Comparison of ENCODE assay signal across 8 cellular contexts in the genomic region with DNA sequence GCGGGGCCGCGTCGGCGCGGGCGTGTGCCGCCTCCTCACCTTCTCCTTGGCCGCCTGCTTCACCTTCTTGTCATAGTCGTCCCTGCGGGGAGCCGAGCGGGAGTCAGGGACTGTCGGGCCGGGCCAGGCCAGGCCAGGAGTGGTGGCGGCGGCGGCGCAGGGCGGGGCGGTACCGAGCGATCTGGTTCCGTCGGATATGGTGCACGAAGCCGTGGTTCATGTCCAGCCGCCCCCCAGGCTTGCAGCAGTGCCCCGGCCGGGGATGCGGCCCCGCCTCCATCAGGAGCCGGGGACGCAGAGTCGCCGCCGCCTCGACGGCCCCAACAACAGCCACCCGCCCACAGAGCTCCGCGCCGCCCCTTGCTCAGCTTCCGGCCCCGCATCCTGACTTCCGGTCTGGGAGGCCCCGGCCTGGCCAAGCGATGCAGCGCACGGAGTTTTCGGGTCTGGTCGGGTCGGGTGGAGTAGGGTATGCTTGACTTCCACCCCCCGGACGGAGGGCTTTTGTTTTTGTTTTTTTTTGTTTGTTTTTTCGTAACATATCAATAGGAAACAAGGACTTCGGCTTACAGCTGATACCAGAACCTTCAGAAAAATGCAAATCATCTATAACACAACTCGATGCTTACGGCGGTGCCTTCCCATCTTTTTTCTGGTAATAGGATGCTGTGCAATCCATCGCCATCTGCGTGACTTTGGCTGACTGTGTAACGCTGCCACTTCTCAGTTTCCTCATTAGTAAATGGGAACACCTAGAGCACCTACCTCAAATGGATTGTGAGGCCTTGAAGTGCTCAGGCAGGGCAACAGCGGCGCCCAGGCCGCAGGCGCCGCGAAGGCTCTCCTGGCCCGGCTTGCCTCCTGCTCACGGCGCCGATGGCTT. TPM values are rescaled to one million over a fixed set of nuclear protein-coding genes. Genes with fewer than 3 reads are reported as not detected.
DNase-seq lines count a peak whose midpoint lies in the region; ATAC-seq and TF ChIP-seq lines count a peak whose summit lies in the region.

A gene with protein sequence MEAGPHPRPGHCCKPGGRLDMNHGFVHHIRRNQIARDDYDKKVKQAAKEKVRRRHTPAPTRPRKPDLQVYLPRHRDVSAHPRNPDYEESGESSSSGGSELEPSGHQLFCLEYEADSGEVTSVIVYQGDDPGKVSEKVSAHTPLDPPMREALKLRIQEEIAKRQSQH (minus strand): TSS at position 362 of the 883 bp plus-strand sequence. CDS start 82 bp downstream, at position 280.

- peak within 1 kb of the TSS; percentile 88 for H2AFZ ChIP-seq in KMS-11 (ENCODE audit: low read depth)

- TF ChIP-seq CTCF in KMS-11 (conservative IDR thresholded peaks at IDR 0.05; ENCODE audit: low read depth, low read length) (no peak), RWPE2 (IDR thresholded peaks at IDR 0.05; ENCODE audit: poor library complexity, severe bottlenecking) (no peak)

- H3K9me3 Mint-ChIP-seq in activated T-helper 2 cell treated with anti-CD3 and anti-CD28 coated beads, Interferon-gamma antibody, Interleukin-2, Interleukin-4, amounts not matched to agents 10 μg/mL and 5 μg/mL and 100 μg/mL, durations not matched to agents 14 hours and 24 hours and 36 hours: no peaks in the 10 kb centered on the region
- H3K9me3 Mint-ChIP-seq in natural killer cell treated with Interleukin-12 subunit alpha and Interleukin-12 subunit beta and Interleukin-15 and Interleukin-18, amount 100 ng/mL, for 72 hours: no peaks in the 10 kb centered on the region

- H3K4me2 ChIP-seq in KMS-11: peak within 1 kb of the TSS; percentile 72

- peak within 1 kb of the TSS; percentile 38; the same call in 1 of the 2 replicates for H3K9ac ChIP-seq in KMS-11

- H3K27me3 ChIP-seq in KMS-11 (ENCODE audit: insufficient read depth, low read depth) (no peaks in the 10 kb centered on the region), RWPE2 (ENCODE audit: insufficient read depth, poor library complexity, severe bottlenecking) (no peaks in the 10 kb centered on the region)

- peak; percentile 86 for DNase-seq in EH (ENCODE audit: low read depth)
- peak; percentile 89 for DNase-seq in RWPE2 (ENCODE audit: low spot score)
- peak; percentile 85 for DNase-seq in activated T-helper 2 cell treated with anti-CD3 and anti-CD28 coated beads, Interferon-gamma antibody, Interleukin-2, Interleukin-4, amounts not matched to agents 10 μg/mL and 5 μg/mL and 100 μg/mL, durations not matched to agents 14 hours and 24 hours and 36 hours (ENCODE audit: low spot score)
- peak; percentile 77 for DNase-seq in fibroblast of peridontal ligament (ENCODE audit: extremely low read depth)
- peak; percentile 93 for DNase-seq in natural killer cell treated with Interleukin-12 subunit alpha and Interleukin-12 subunit beta and Interleukin-15 and Interleukin-18, amount 100 ng/mL, for 72 hours (ENCODE audit: low spot score)
- peak; percentile 94 for DNase-seq in stimulated activated naive CD8-positive, alpha-beta T cell treated with anti-CD3 and anti-CD28 coated beads, Interleukin-15, Interleukin-2, amounts not matched to agents 100 U/mL and 50 U/mL, for 24 hours

- H3K4me3 ChIP-seq in KMS-11 (IDR thresholded peaks at IDR 0.05; ENCODE audit: insufficient read depth, low read depth, low read length): no peak within 1 kb of the TSS
- peak within 1 kb of the TSS; percentile 82 for H3K4me3 ChIP-seq in RWPE2 (ENCODE audit: severe bottlenecking)

- no peaks in the 10 kb centered on the region for H3K36me3 ChIP-seq in KMS-11 (ENCODE audit: insufficient read depth)
- H3K36me3 ChIP-seq in RWPE2 (ENCODE audit: low read depth): peaks cover 17% of the 10 kb centered on the region

- H3K4me1 ChIP-seq in KMS-11 (ENCODE audit: low read depth, poor library complexity, severe bottlenecking): peaks cover 14% of the 10 kb centered on the region
- no peaks in the 10 kb centered on the region for H3K4me1 ChIP-seq in RWPE2 (ENCODE audit: insufficient read depth, poor library complexity, severe bottlenecking)

- H3K4me1 Mint-ChIP-seq in activated T-helper 2 cell treated with anti-CD3 and anti-CD28 coated beads, Interferon-gamma antibody, Interleukin-2, Interleukin-4, amounts not matched to agents 10 μg/mL and 5 μg/mL and 100 μg/mL, durations not matched to agents 14 hours and 24 hours and 36 hours (ENCODE audit: low read depth): peaks cover 5% of the 10 kb centered on the region
- peaks cover 11% of the 10 kb centered on the region in 2 donors for H3K4me1 Mint-ChIP-seq in natural killer cell treated with Interleukin-12 subunit alpha and Interleukin-12 subunit beta and Interleukin-15 and Interleukin-18, amount 100 ng/mL, for 72 hours (ENCODE audit: low read depth in 2 of 2)

- H3K4me3 Mint-ChIP-seq in activated T-helper 2 cell treated with anti-CD3 and anti-CD28 coated beads, Interferon-gamma antibody, Interleukin-2, Interleukin-4, amounts not matched to agents 10 μg/mL and 5 μg/mL and 100 μg/mL, durations not matched to agents 14 hours and 24 hours and 36 hours (ENCODE audit: low read depth): peak within 1 kb of the TSS; percentile 100
- peak within 1 kb of the TSS; percentile 99 for H3K4me3 Mint-ChIP-seq in natural killer cell treated with Interleukin-12 subunit alpha and Interleukin-12 subunit beta and Interleukin-15 and Interleukin-18, amount 100 ng/mL, for 72 hours

- ATAC-seq in GM21737 (IDR thresholded peaks at IDR 0.05; ENCODE audit: unreplicated experiment) (peak; percentile 76), RWPE2 (ENCODE audit: low read depth) (peak; percentile 82)
- peak; percentile 84 to 88 for ATAC-seq in natural killer cell treated with Interleukin-12 subunit alpha and Interleukin-12 subunit beta and Interleukin-15 and Interleukin-18, amount 100 ng/mL, for 72 hours
- ATAC-seq in stimulated activated naive CD8-positive, alpha-beta T cell treated with anti-CD3 and anti-CD28 coated beads, Interleukin-15, Interleukin-2, amounts not matched to agents 100 U/mL and 50 U/mL, for 24 hours: peak; percentile 78

- peak within 1 kb of the TSS; percentile 97 for H3K27ac Mint-ChIP-seq in activated T-helper 2 cell treated with anti-CD3 and anti-CD28 coated beads, Interferon-gamma antibody, Interleukin-2, Interleukin-4, amounts not matched to agents 10 μg/mL and 5 μg/mL and 100 μg/mL, durations not matched to agents 14 hours and 24 hours and 36 hours
- peak within 1 kb of the TSS; percentile 82 to 88 for H3K27ac Mint-ChIP-seq in natural killer cell treated with Interleukin-12 subunit alpha and Interleukin-12 subunit beta and Interleukin-15 and Interleukin-18, amount 100 ng/mL, for 72 hours

- intact Hi-C loops in activated T-helper 2 cell treated with anti-CD3 and anti-CD28 coated beads, Interferon-gamma antibody, Interleukin-2, Interleukin-4, amounts not matched to agents 10 μg/mL and 5 μg/mL and 100 μg/mL, durations not matched to agents 14 hours and 24 hours and 36 hours (cut with micrococcal nuclease): loop anchor here (1.0 to 10.0 kb wide), 4 partner anchors 10 to 583 kb away; a partner anchor contains a TSS

- H3K27me3 Mint-ChIP-seq in activated T-helper 2 cell treated with anti-CD3 and anti-CD28 coated beads, Interferon-gamma antibody, Interleukin-2, Interleukin-4, amounts not matched to agents 10 μg/mL and 5 μg/mL and 100 μg/mL, durations not matched to agents 14 hours and 24 hours and 36 hours (ENCODE audit: low read depth): no peaks in the 10 kb centered on the region
- H3K27me3 Mint-ChIP-seq in natural killer cell treated with Interleukin-12 subunit alpha and Interleukin-12 subunit beta and Interleukin-15 and Interleukin-18, amount 100 ng/mL, for 72 hours: no peaks in the 10 kb centered on the region

- peaks cover 2% of the 10 kb centered on the region; the same call in 1 of the 2 replicates for H4K20me1 ChIP-seq in KMS-11 (ENCODE audit: insufficient read depth)

- H3K27ac ChIP-seq in KMS-11 (no peak within 1 kb of the TSS; the same call in 1 of the 2 replicates), RWPE2 (ENCODE audit: poor library complexity, severe bottlenecking) (peak within 1 kb of the TSS; percentile 73)

- H3K79me2 ChIP-seq in KMS-11 (ENCODE audit: insufficient read depth, low read depth): peaks cover 13% of the 10 kb centered on the region

- no peaks in the 10 kb centered on the region for H3K9me3 ChIP-seq in RWPE2 (ENCODE audit: severe bottlenecking)

- peaks cover 32% of the 10 kb centered on the region for H3K36me3 Mint-ChIP-seq in activated T-helper 2 cell treated with anti-CD3 and anti-CD28 coated beads, Interferon-gamma antibody, Interleukin-2, Interleukin-4, amounts not matched to agents 10 μg/mL and 5 μg/mL and 100 μg/mL, durations not matched to agents 14 hours and 24 hours and 36 hours (ENCODE audit: low read depth)
- peaks cover 12% of the 10 kb centered on the region for H3K36me3 Mint-ChIP-seq in natural killer cell treated with Interleukin-12 subunit alpha and Interleukin-12 subunit beta and Interleukin-15 and Interleukin-18, amount 100 ng/mL, for 72 hours

RNA-seq across cellular contexts. Expression of the gene that starts here (rescaled TPM):
- total RNA-seq in activated T-helper 2 cell treated with anti-CD3 and anti-CD28 coated beads, Interferon-gamma antibody, Interleukin-2, Interleukin-4, amounts not matched to agents 10 μg/mL and 5 μg/mL and 100 μg/mL, durations not matched to agents 14 hours and 24 hours and 36 hours: 34.7 and 35.6 TPM in 2 replicates
- total RNA-seq in natural killer cell treated with Interleukin-12 subunit alpha and Interleukin-12 subunit beta and Interleukin-15 and Interleukin-18, amount 100 ng/mL, for 72 hours: 10 to 100 TPM; 29.1 to 29.2 TPM
